Comparison of ENCODE assay signal across 1 cellular context in genomic region chr2:24809316-24810007, GRCh38.
A peak's percentile ranks its signal among the peaks of the same experiment; 100 is the strongest.
TF ChIP-seq lines count a peak whose summit lies in the region.

No MANE protein-coding gene starts in this region.

TF ChIP-seq in K562, 482 proteins besides CTCF, POLR2A, EP300 and RAD21 (continued from another document and continues in another):
- no peak for TF ChIP-seq ZNF79 (CRISPR knock-in tag; IDR thresholded peaks at IDR 0.05; ENCODE audit: low read depth)
- no peak for TF ChIP-seq KLF13 (tag; IDR thresholded peaks at IDR 0.05; ENCODE audit: borderline replicate concordance, low read depth)
- no peak for TF ChIP-seq RBBP5 (IDR thresholded peaks at IDR 0.05; ENCODE audit: borderline replicate concordance, insufficient read depth, low read length, poor library complexity, severe bottlenecking)
- TF ChIP-seq HOMEZ (CRISPR knock-in tag; IDR thresholded peaks at IDR 0.05) = no peak
- no peak for TF ChIP-seq ZMIZ1 (IDR thresholded peaks at IDR 0.05; ENCODE audit: low read depth in 2 of 2, low read length in 2 of 2)
- no peak for TF ChIP-seq ZBTB1 (CRISPR knock-in tag; IDR thresholded peaks at IDR 0.05; ENCODE audit: borderline replicate concordance, low read depth)
- peak; percentile 82 for TF ChIP-seq ZNF512 (tag; IDR thresholded peaks at IDR 0.05)
- no peak for TF ChIP-seq PATZ1 (CRISPR knock-in tag; IDR thresholded peaks at IDR 0.05; ENCODE audit: borderline replicate concordance)
- no peak for TF ChIP-seq CREB3 (tag; conservative IDR thresholded peaks at IDR 0.05; ENCODE audit: low read depth)
- TF ChIP-seq GTF2E2 (tag; IDR thresholded peaks at IDR 0.05) = no peak
- no peak for TF ChIP-seq ELF1 (tag; IDR thresholded peaks at IDR 0.05)
- no peak for TF ChIP-seq BHLHE40 (IDR thresholded peaks at IDR 0.05; ENCODE audit: low read length)
- no peak for TF ChIP-seq YBX1 (IDR thresholded peaks at IDR 0.05)
- no peak for TF ChIP-seq ILF3 (IDR thresholded peaks at IDR 0.05; ENCODE audit: borderline replicate concordance)
- TF ChIP-seq NFE2L1 (tag; IDR thresholded peaks at IDR 0.05; ENCODE audit: borderline replicate concordance, low read depth) = peak; percentile 53
- no peak for TF ChIP-seq CREB1 (IDR thresholded peaks at IDR 0.05)
- no peak for TF ChIP-seq CREB1 (CRISPR knock-in tag; IDR thresholded peaks at IDR 0.05)
- no peak for TF ChIP-seq ETV5 (CRISPR knock-in tag; IDR thresholded peaks at IDR 0.05; ENCODE audit: low read depth)
- no peak for TF ChIP-seq REST (CRISPR knock-in tag; IDR thresholded peaks at IDR 0.05; ENCODE audit: low read depth)
- no peak for TF ChIP-seq CREBBP (IDR thresholded peaks at IDR 0.05; ENCODE audit: low read depth, low read length)
- TF ChIP-seq ZNF239 (CRISPR knock-in tag; IDR thresholded peaks at IDR 0.05) = no peak
- no peak for TF ChIP-seq HNRNPUL1 (IDR thresholded peaks at IDR 0.05; ENCODE audit: low read length)
- no peak for TF ChIP-seq MTF1 (CRISPR knock-in tag; IDR thresholded peaks at IDR 0.05; ENCODE audit: borderline replicate concordance)
- no peak for TF ChIP-seq TCF7L2 (IDR thresholded peaks at IDR 0.05; ENCODE audit: low read depth, low read length)
- TF ChIP-seq HCFC1 (IDR thresholded peaks at IDR 0.05; ENCODE audit: low read depth, low read length) = no peak
- TF ChIP-seq ZBTB26 (CRISPR knock-in tag; IDR thresholded peaks at IDR 0.05) = no peak
- TF ChIP-seq ILK (tag; IDR thresholded peaks at IDR 0.05; ENCODE audit: borderline replicate concordance, low read depth) = no peak
- peak; percentile 62; the same call in 1 of the 2 replicates for TF ChIP-seq ZBTB5 (IDR thresholded peaks at IDR 0.05)
- no peak for TF ChIP-seq RBM15 (IDR thresholded peaks at IDR 0.05; ENCODE audit: insufficient read depth, low read length)
- peak; percentile 73 for TF ChIP-seq MAFK (IDR thresholded peaks at IDR 0.05; ENCODE audit: low read length)
- no peak for TF ChIP-seq MCM5 (IDR thresholded peaks at IDR 0.05; ENCODE audit: low read depth)
- TF ChIP-seq ZNF23 (CRISPR knock-in tag; IDR thresholded peaks at IDR 0.05) = no peak
- TF ChIP-seq DACH1 (IDR thresholded peaks at IDR 0.05; ENCODE audit: partially characterized antibody) = no peak
- TF ChIP-seq TEAD4 (IDR thresholded peaks at IDR 0.05; ENCODE audit: low read length) = no peak
- TF ChIP-seq TEAD4 (CRISPR knock-in tag; IDR thresholded peaks at IDR 0.05; ENCODE audit: borderline replicate concordance) = no peak
- TF ChIP-seq MAFG (tag; conservative IDR thresholded peaks at IDR 0.05) = peak; percentile 90
- TF ChIP-seq HDAC2 (IDR thresholded peaks at IDR 0.05) = no peak
- TF ChIP-seq ESRRA (IDR thresholded peaks at IDR 0.05; ENCODE audit: borderline replicate concordance, low read depth) = no peak
- TF ChIP-seq CEBPG (CRISPR knock-in tag; IDR thresholded peaks at IDR 0.05) = no peak
- no peak for TF ChIP-seq CEBPG (tag; conservative IDR thresholded peaks at IDR 0.05 in 1 of 2, IDR thresholded peaks at IDR 0.05 in 1 of 2)
- TF ChIP-seq HDAC8 (tag; IDR thresholded peaks at IDR 0.05) = no peak
- no peak for TF ChIP-seq FOXO4 (CRISPR knock-in tag; IDR thresholded peaks at IDR 0.05)
- TF ChIP-seq KLF6 (CRISPR knock-in tag; IDR thresholded peaks at IDR 0.05; ENCODE audit: borderline replicate concordance) = no peak
- no peak for TF ChIP-seq TAF9B (IDR thresholded peaks at IDR 0.05; ENCODE audit: partially characterized antibody)
- TF ChIP-seq ZNF444 (CRISPR knock-in tag; IDR thresholded peaks at IDR 0.05) = no peak
- TF ChIP-seq ZNF324 (CRISPR knock-in tag; IDR thresholded peaks at IDR 0.05) = no peak
- no peak for TF ChIP-seq NCOA4 (IDR thresholded peaks at IDR 0.05; ENCODE audit: partially characterized antibody)
- TF ChIP-seq DLX4 (CRISPR knock-in tag; IDR thresholded peaks at IDR 0.05) = no peak
- no peak for TF ChIP-seq PPARD (CRISPR knock-in tag; IDR thresholded peaks at IDR 0.05)
- no peak for TF ChIP-seq SMARCC2 (IDR thresholded peaks at IDR 0.05; ENCODE audit: low read depth)
- no peak for TF ChIP-seq ZBTB7A (IDR thresholded peaks at IDR 0.05; ENCODE audit: borderline replicate concordance, control insufficient read depth, low read depth, low read length)
- TF ChIP-seq ZNF75A (CRISPR knock-in tag; IDR thresholded peaks at IDR 0.05) = no peak
- no peak for TF ChIP-seq ZNF830 (CRISPR knock-in tag; IDR thresholded peaks at IDR 0.05)
- TF ChIP-seq BCOR (IDR thresholded peaks at IDR 0.05) = no peak
- TF ChIP-seq SMARCE1 (IDR thresholded peaks at IDR 0.05) = no peak
